In the genomic region with DNA sequence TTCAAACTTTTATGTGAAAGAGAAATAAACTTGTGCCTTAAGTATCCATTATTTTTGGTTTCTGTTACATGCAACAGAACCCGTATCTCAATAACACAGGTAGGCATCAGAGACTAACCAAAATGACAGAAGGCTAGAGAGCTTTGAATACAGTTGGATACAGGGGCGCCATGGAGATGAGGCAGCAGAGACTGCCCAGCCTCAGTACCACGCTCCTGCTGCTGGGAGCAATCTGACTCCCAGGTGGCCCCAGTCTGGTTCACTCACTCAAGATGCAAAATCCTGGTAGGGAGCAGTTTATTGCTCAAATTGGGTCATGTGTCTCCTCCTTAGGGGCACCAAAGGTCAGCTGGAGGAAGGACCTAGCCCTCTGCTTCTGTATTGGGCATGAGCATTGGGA, we compare ENCODE assay signal across 1 cellular context.
TF ChIP-seq lines count a peak whose summit lies in the region.

No MANE protein-coding gene starts in this region.

TF ChIP-seq in A549, 52 proteins besides CTCF, POLR2A, EP300 and RAD21 (continued from another document):
- TF ChIP-seq, protein P1, sequence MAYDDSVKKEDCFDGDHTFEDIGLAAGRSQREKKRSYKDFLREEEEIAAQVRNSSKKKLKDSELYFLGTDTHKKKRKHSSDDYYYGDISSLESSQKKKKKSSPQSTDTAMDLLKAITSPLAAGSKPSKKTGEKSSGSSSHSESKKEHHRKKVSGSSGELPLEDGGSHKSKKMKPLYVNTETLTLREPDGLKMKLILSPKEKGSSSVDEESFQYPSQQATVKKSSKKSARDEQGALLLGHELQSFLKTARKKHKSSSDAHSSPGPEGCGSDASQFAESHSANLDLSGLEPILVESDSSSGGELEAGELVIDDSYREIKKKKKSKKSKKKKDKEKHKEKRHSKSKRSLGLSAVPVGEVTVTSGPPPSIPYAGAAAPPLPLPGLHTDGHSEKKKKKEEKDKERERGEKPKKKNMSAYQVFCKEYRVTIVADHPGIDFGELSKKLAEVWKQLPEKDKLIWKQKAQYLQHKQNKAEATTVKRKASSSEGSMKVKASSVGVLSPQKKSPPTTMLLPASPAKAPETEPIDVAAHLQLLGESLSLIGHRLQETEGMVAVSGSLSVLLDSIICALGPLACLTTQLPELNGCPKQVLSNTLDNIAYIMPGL (CRISPR knock-in tag; IDR thresholded peaks at IDR 0.05; ENCODE audit: borderline replicate concordance), result no peak
- TF ChIP-seq RNF2 (IDR thresholded peaks at IDR 0.05; ENCODE audit: borderline replicate concordance, low read depth) (no peak), MYC (IDR thresholded peaks at IDR 0.05; ENCODE audit: borderline replicate concordance, low read length) (no peak), FOXS1 (CRISPR knock-in tag; IDR thresholded peaks at IDR 0.05) (no peak), POLR2AphosphoS2 (conservative IDR thresholded peaks at IDR 0.05; ENCODE audit: low read length) (no peak)
- TF ChIP-seq, protein P2, sequence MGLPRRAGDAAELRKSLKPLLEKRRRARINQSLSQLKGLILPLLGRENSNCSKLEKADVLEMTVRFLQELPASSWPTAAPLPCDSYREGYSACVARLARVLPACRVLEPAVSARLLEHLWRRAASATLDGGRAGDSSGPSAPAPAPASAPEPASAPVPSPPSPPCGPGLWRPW (IDR thresholded peaks at IDR 0.05), result no peak
